In genomic region chr4:152935661-152936445, GRCh38 we compare ENCODE assay signal across 8 cellular contexts. TPM values are rescaled to one million over a fixed set of nuclear protein-coding genes. Genes with fewer than 3 reads are reported as not detected.
DNase-seq lines count a peak whose midpoint lies in the region; ATAC-seq, FAIRE-seq and TF ChIP-seq lines count a peak whose summit lies in the region.

A gene with protein sequence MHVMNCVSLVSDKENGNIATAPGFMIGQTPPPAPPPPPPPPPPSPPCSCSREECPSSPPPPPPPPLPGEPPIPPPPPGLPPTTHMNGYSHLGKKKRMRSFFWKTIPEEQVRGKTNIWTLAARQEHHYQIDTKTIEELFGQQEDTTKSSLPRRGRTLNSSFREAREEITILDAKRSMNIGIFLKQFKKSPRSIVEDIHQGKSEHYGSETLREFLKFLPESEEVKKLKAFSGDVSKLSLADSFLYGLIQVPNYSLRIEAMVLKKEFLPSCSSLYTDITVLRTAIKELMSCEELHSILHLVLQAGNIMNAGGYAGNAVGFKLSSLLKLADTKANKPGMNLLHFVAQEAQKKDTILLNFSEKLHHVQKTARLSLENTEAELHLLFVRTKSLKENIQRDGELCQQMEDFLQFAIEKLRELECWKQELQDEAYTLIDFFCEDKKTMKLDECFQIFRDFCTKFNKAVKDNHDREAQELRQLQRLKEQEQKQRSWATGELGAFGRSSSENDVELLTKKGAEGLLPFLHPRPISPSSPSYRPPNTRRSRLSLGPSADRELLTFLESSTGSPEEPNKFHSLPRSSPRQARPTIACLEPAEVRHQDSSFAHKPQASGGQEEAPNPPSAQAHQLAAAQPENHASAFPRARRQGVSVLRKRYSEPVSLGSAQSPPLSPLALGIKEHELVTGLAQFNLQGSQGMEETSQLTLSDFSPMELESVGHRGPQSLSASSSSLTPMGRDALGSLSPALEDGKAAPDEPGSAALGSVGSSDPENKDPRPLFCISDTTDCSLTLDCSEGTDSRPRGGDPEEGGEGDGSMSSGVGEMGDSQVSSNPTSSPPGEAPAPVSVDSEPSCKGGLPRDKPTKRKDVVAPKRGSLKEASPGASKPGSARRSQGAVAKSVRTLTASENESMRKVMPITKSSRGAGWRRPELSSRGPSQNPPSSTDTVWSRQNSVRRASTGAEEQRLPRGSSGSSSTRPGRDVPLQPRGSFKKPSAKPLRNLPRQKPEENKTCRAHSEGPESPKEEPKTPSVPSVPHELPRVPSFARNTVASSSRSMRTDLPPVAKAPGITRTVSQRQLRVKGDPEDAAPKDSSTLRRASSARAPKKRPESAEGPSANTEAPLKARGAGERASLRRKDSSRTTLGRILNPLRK (plus strand): TSS chr4:152936323. CDS start chr4:152943058, 6,735 bp downstream.

- peak within 1 kb of the TSS; percentile 61 for H3K4me3 Mint-ChIP-seq in activated CD4-positive, alpha-beta memory T cell treated with anti-CD3 and anti-CD28 coated beads, Interleukin-2, amount 10 ng/mL, durations not matched to agents 7 days and 5 days

- no peaks in the 10 kb centered on the region for H3K36me3 Mint-ChIP-seq in activated CD4-positive, alpha-beta memory T cell treated with anti-CD3 and anti-CD28 coated beads, Interleukin-2, amount 10 ng/mL, durations not matched to agents 7 days and 5 days (ENCODE audit: low read depth)

- 0 to 2% methylated on average over 44 to 74 of the region's 74 CpGs for WGBS in pancreas, 2 donors

- H3K9me3 ChIP-seq in pancreas: no peaks in the 10 kb centered on the region

- POLR2A ChIA-PET in activated CD4-positive, alpha-beta memory T cell treated with anti-CD3 and anti-CD28 coated beads, Interleukin-2, amount 10 ng/mL, durations not matched to agents 7 days and 5 days (lab: Charles Lee): no interaction called here

- H3K27ac ChIP-seq in pancreas: peak within 1 kb of the TSS; percentile 62 to 85 (median 75)

- no peak for TF ChIP-seq CTCF in pancreas (IDR thresholded peaks at IDR 0.05)

- FAIRE-seq in pancreas (lab: Jason Lieb, UNC): no peak

- peaks cover 20% of the 10 kb centered on the region for H3K4me1 Mint-ChIP-seq in activated CD4-positive, alpha-beta memory T cell treated with anti-CD3 and anti-CD28 coated beads, Interleukin-2, amount 10 ng/mL, durations not matched to agents 7 days and 5 days

- intact Hi-C loops in head of caudate nucleus (cut with DNase I): no loop called here
- intact Hi-C loops in pancreas (cut with DNase I): no loop called here

- peaks cover 70% of the 10 kb centered on the region for H3K27me3 Mint-ChIP-seq in activated CD4-positive, alpha-beta memory T cell treated with anti-CD3 and anti-CD28 coated beads, Interleukin-2, amount 10 ng/mL, durations not matched to agents 7 days and 5 days

- H3K27ac Mint-ChIP-seq in activated CD4-positive, alpha-beta memory T cell treated with anti-CD3 and anti-CD28 coated beads, Interleukin-2, amount 10 ng/mL, durations not matched to agents 7 days and 5 days: no peak within 1 kb of the TSS

- H3K27me3 ChIP-seq in pancreas: no peaks in the 10 kb centered on the region

- CTCF ChIA-PET in activated CD4-positive, alpha-beta memory T cell treated with anti-CD3 and anti-CD28 coated beads, Interleukin-2, amount 10 ng/mL, durations not matched to agents 7 days and 5 days (lab: Charles Lee): interaction anchor here (1.5 kb wide), 1 partner anchor 192 kb away, joined by 5 read pairs; no protein-coding TSS in a partner anchor

- peak; percentile 90 to 95 (median 90) for ATAC-seq in pancreas

- DNase-seq in stimulated activated CD4-positive, alpha-beta T cell treated with anti-CD3 and anti-CD28 coated beads, Interleukin-15, amount 100 ng/mL, for 24 hours: peak; percentile 47
- DNase-seq in stimulated activated CD4-positive, alpha-beta T cell treated with anti-CD3 and anti-CD28 coated beads, Interleukin-4, amount 100 ng/mL, for 24 hours: no peak
- peak; percentile 42 for DNase-seq in NCI-H1092 (lab: John Stamatoyannopoulos, UW)
- DNase-seq in activated CD4-positive, alpha-beta memory T cell treated with anti-CD3 and anti-CD28 coated beads, Interleukin-2, amount 10 ng/mL, durations not matched to agents 7 days and 5 days: no peak
- DNase-seq in head of caudate nucleus: peak in 31 of 42 donors; percentile 14 to 68 (median 50)
- peak; percentile 82 to 92 (median 87) for DNase-seq in pancreas
- no peak for DNase-seq in H4 (ENCODE audit: low spot score)
- no peak for DNase-seq in HCEC 1CT

- no peaks in the 10 kb centered on the region for H3K4me1 ChIP-seq in pancreas

- H3K4me3 ChIP-seq in pancreas: peak within 1 kb of the TSS; percentile 55 to 74 (median 69)

- H3K36me3 ChIP-seq in pancreas: no peaks in the 10 kb centered on the region

- no peaks in the 10 kb centered on the region for H3K9me3 Mint-ChIP-seq in activated CD4-positive, alpha-beta memory T cell treated with anti-CD3 and anti-CD28 coated beads, Interleukin-2, amount 10 ng/mL, durations not matched to agents 7 days and 5 days

RNA-seq across cellular contexts. Expression of the gene that starts here (rescaled TPM):
- total RNA-seq in activated CD4-positive, alpha-beta memory T cell treated with anti-CD3 and anti-CD28 coated beads, Interleukin-2, amount 10 ng/mL, durations not matched to agents 7 days and 5 days: under 1 TPM; 0.05 to 0.15 TPM
- total RNA-seq in pancreas: 1 to 10 TPM in 3 of 6 donors, under 1 TPM in 3; 0.78 to 1.5 (median 1.0) TPM
- 1 to 10 TPM in 1 of 2 donors, under 1 TPM in 1; 0.68 to 1.2 TPM for polyA plus RNA-seq in pancreas
- total RNA-seq in H4 (2014; rRNA removed; shearing (Covaris generic)): 0.10 and 0.15 TPM in 2 replicates

Comparison
In these comparisons a context has a peak if more than half of its experiments do, and no peak if none do; other contexts are left out.
1. DNase-seq: peak in stimulated activated CD4-positive, alpha-beta T cell treated with anti-CD3 and anti-CD28 coated beads, Interleukin-15, amount 100 ng/mL, for 24 hours (single experiment), NCI-H1092 (single experiment), head of caudate nucleus (31 of 42) and pancreas (6 of 6); none in stimulated activated CD4-positive, alpha-beta T cell treated with anti-CD3 and anti-CD28 coated beads, Interleukin-4, amount 100 ng/mL, for 24 hours (single experiment), activated CD4-positive, alpha-beta memory T cell treated with anti-CD3 and anti-CD28 coated beads, Interleukin-2, amount 10 ng/mL, durations not matched to agents 7 days and 5 days (single experiment), H4 (single experiment) and HCEC 1CT (single experiment).